In the genomic region with DNA sequence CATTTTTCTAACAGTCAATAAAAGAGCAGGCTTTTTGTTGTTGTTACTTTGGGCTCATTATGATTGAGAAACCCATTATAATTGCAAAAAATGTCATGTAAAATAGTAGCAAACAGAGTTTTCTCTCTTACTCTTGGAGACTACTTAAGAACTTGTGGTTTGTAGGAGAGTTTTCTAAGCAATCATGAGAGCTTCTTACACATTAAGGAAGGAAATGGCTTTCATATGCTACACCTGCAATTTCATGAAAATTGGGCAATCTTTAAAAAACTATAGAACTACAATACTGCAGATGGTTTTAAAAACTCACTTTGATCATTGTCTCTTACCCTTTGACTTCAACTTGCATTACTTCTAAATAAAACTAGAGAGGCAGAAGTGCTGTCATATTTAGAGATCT, we compare ENCODE assay signal across 20 cellular contexts.
"Had no signal": no experiment of that assay in that cellular context is flagged by ENCODE, and none has a peak within 500 bp of the region (broad histone marks: within the 10 kb centered on the region; RNA-seq: fewer than 3 reads in every experiment).

No MANE protein-coding gene starts in this region.

- H3K4me3 ChIP-seq: dorsolateral prefrontal cortex, hepatocyte, prostate gland, right lobe of liver, tibial artery, upper lobe of left lung, uterus had no signal

- H3K4me1 ChIP-seq: parathyroid adenoma, prostate gland, right lobe of liver, tibial artery, upper lobe of left lung, uterus had no signal

- H3K36me3 Mint-ChIP-seq: naive thymus-derived CD4-positive, alpha-beta T cell; stimulated activated memory B cell treated with anti-CD40 and anti-IgM and Interleukin-4, amounts not matched to agents 10 μg/mL and 1 μg/mL and 100 μg/mL, for 72 hours had no signal

- H3K27ac ChIP-seq: dorsolateral prefrontal cortex, hepatocyte, parathyroid adenoma, prostate gland, right lobe of liver, tibial artery, upper lobe of left lung, uterus had no signal

- H3K27me3 Mint-ChIP-seq: naive thymus-derived CD4-positive, alpha-beta T cell; stimulated activated memory B cell treated with anti-CD40 and anti-IgM and Interleukin-4, amounts not matched to agents 10 μg/mL and 1 μg/mL and 100 μg/mL, for 72 hours had no signal

- H3K27me3 ChIP-seq: hepatocyte, right lobe of liver, tibial artery, upper lobe of left lung, uterus had no signal

- H3K4me1 Mint-ChIP-seq: naive thymus-derived CD4-positive, alpha-beta T cell; stimulated activated memory B cell treated with anti-CD40 and anti-IgM and Interleukin-4, amounts not matched to agents 10 μg/mL and 1 μg/mL and 100 μg/mL, for 72 hours had no signal

- H3K9me3 ChIP-seq: prostate gland, right lobe of liver, tibial artery, upper lobe of left lung, uterus had no signal

- H3K9me3 Mint-ChIP-seq: nephron progenitor cell; stimulated activated memory B cell treated with anti-CD40 and anti-IgM and Interleukin-4, amounts not matched to agents 10 μg/mL and 1 μg/mL and 100 μg/mL, for 72 hours had no signal

- H3K4me3 Mint-ChIP-seq: naive thymus-derived CD4-positive, alpha-beta T cell; nephron progenitor cell; stimulated activated memory B cell treated with anti-CD40 and anti-IgM and Interleukin-4, amounts not matched to agents 10 μg/mL and 1 μg/mL and 100 μg/mL, for 72 hours; stimulated activated naive CD8-positive, alpha-beta T cell treated with anti-CD3 and anti-CD28 coated beads, Interleukin-15, Interleukin-2, amounts not matched to agents 100 ng/mL and 50 ng/mL, for 24 hours had no signal

- DNase-seq: dorsolateral prefrontal cortex; effector CD8-positive, alpha-beta T cell; foreskin melanocyte; head of caudate nucleus; kidney; left cardiac atrium; left ventricle myocardium superior; naive thymus-derived CD4-positive, alpha-beta T cell; nephron progenitor cell; right lobe of liver; stimulated activated CD4-positive, alpha-beta T cell treated with anti-CD3 and anti-CD28 coated beads, Interleukin-4, amount 100 ng/mL, for 1 hour; stimulated activated CD8-positive, alpha-beta memory T cell treated with anti-CD3 and anti-CD28 coated beads, Interleukin-4, amount 100 ng/mL, for 48 hours; tibial artery; upper lobe of left lung; uterus had no signal

- H3K36me3 ChIP-seq: prostate gland, right lobe of liver, tibial artery, upper lobe of left lung, uterus had no signal

- ATAC-seq: left cardiac atrium; left ventricle myocardium superior; naive thymus-derived CD4-positive, alpha-beta T cell; right lobe of liver; stimulated activated memory B cell treated with anti-CD40 and anti-IgM and Interleukin-4, amounts not matched to agents 10 μg/mL and 1 μg/mL and 100 μg/mL, for 72 hours had no signal

- H3K27ac Mint-ChIP-seq: naive thymus-derived CD4-positive, alpha-beta T cell; nephron progenitor cell; stimulated activated memory B cell treated with anti-CD40 and anti-IgM and Interleukin-4, amounts not matched to agents 10 μg/mL and 1 μg/mL and 100 μg/mL, for 72 hours; stimulated activated naive CD8-positive, alpha-beta T cell treated with anti-CD3 and anti-CD28 coated beads, Interleukin-15, Interleukin-2, amounts not matched to agents 100 ng/mL and 50 ng/mL, for 24 hours had no signal
